18 cellular contexts compared by ENCODE assay signal in the genomic region with DNA sequence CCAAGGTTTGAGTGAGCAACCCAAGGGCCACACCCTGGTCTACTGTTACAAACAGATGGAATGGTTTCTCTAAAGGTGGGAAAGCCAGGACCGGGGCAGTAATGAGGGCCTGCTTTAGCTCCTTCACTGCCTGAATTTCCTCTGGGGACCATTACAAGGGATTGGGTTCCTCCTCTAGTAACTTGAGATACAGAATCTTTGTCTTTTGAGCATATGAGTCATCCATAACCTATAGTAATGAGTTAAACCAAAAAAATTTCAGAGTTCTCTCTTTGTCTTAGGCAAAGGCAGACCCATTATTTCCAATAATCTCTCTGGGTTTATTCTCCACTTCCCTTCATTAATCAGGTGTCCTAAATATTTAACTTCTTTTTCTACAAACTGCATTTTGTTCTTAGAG.
"Had no signal": no experiment of that assay in that cellular context is flagged by ENCODE, and none has a peak within 500 bp of the region (broad histone marks: within the 10 kb centered on the region; RNA-seq: fewer than 3 reads in every experiment).

No MANE protein-coding gene starts in this region.

- H3K36me3 Mint-ChIP-seq: activated naive CD8-positive, alpha-beta T cell treated with anti-CD3 and anti-CD28 coated beads, Interleukin-2, amount 10 ng/mL, durations not matched to agents 7 days and 5 days; stimulated activated memory B cell treated with anti-CD40 and anti-IgM and Interleukin-4, amounts not matched to agents 10 μg/mL and 1 μg/mL and 100 μg/mL, for 72 hours had no signal

- H3K79me2 ChIP-seq: parathyroid adenoma had no signal

- H3K9ac ChIP-seq: parathyroid adenoma had no signal

- ATAC-seq: natural killer cell; stimulated activated memory B cell treated with anti-CD40 and anti-IgM and Interleukin-4, amounts not matched to agents 10 μg/mL and 1 μg/mL and 100 μg/mL, for 72 hours had no signal

- H3K4me1 ChIP-seq: parathyroid adenoma had no signal

- H3K36me3 ChIP-seq: cardiac muscle cell, neutrophil, tibial nerve had no signal

- H3K9me3 ChIP-seq: neutrophil, tibial nerve had no signal

- H3K4me1 Mint-ChIP-seq: activated naive CD8-positive, alpha-beta T cell treated with anti-CD3 and anti-CD28 coated beads, Interleukin-2, amount 10 ng/mL, durations not matched to agents 7 days and 5 days; endodermal cell; natural killer cell; stimulated activated memory B cell treated with anti-CD40 and anti-IgM and Interleukin-4, amounts not matched to agents 10 μg/mL and 1 μg/mL and 100 μg/mL, for 72 hours had no signal

- H3K4me3 Mint-ChIP-seq: activated naive CD8-positive, alpha-beta T cell treated with anti-CD3 and anti-CD28 coated beads, Interleukin-2, amount 10 ng/mL, durations not matched to agents 7 days and 5 days; activated T-helper 1 cell treated with anti-CD3 and anti-CD28 coated beads, Interleukin-12 subunit alpha, Interleukin-12 subunit beta, Interleukin-2, Interleukin-4 antibody, amounts not matched to agents 30 ng/mL and 10 ng/mL and 1 ng/mL, durations not matched to agents 14 hours and 24 hours and 36 hours; endodermal cell; natural killer cell; stimulated activated memory B cell treated with anti-CD40 and anti-IgM and Interleukin-4, amounts not matched to agents 10 μg/mL and 1 μg/mL and 100 μg/mL, for 72 hours had no signal

- H3K27ac ChIP-seq: cardiac muscle cell, dorsolateral prefrontal cortex, neutrophil, parathyroid adenoma, tibial nerve had no signal

- H3K27ac Mint-ChIP-seq: activated naive CD8-positive, alpha-beta T cell treated with anti-CD3 and anti-CD28 coated beads, Interleukin-2, amount 10 ng/mL, durations not matched to agents 7 days and 5 days; activated T-helper 1 cell treated with anti-CD3 and anti-CD28 coated beads, Interleukin-12 subunit alpha, Interleukin-12 subunit beta, Interleukin-2, Interleukin-4 antibody, amounts not matched to agents 30 ng/mL and 10 ng/mL and 1 ng/mL, durations not matched to agents 14 hours and 24 hours and 36 hours; endodermal cell; natural killer cell; stimulated activated memory B cell treated with anti-CD40 and anti-IgM and Interleukin-4, amounts not matched to agents 10 μg/mL and 1 μg/mL and 100 μg/mL, for 72 hours had no signal

- H3K4me3 ChIP-seq: cardiac muscle cell, dorsolateral prefrontal cortex, tibial nerve had no signal

- H3K27me3 ChIP-seq: cardiac muscle cell, dorsolateral prefrontal cortex, neutrophil, tibial nerve had no signal

- H2AFZ ChIP-seq: parathyroid adenoma had no signal

- H3K27me3 Mint-ChIP-seq: activated naive CD8-positive, alpha-beta T cell treated with anti-CD3 and anti-CD28 coated beads, Interleukin-2, amount 10 ng/mL, durations not matched to agents 7 days and 5 days; stimulated activated memory B cell treated with anti-CD40 and anti-IgM and Interleukin-4, amounts not matched to agents 10 μg/mL and 1 μg/mL and 100 μg/mL, for 72 hours had no signal

- DNase-seq: activated CD4-positive, CD25-positive, alpha-beta regulatory T cell treated with anti-CD3 and anti-CD28 coated beads, Interleukin-2, amount 50 U/mL, for 72 hours; activated naive CD4-positive, alpha-beta T cell; activated naive CD8-positive, alpha-beta T cell treated with anti-CD3 and anti-CD28 coated beads, Interleukin-2, amount 10 ng/mL, durations not matched to agents 7 days and 5 days; anterior cingulate cortex; dorsolateral prefrontal cortex; endodermal cell; foreskin fibroblast; mesendoderm; natural killer cell; stimulated activated CD4-positive, alpha-beta T cell treated with anti-CD3 and anti-CD28 coated beads, Interleukin-12 subunit alpha, Interleukin-12 subunit beta, amount 100 ng/mL, for 4 hours; stimulated activated CD4-positive, alpha-beta T cell treated with anti-CD3 and anti-CD28 coated beads, Interleukin-2, amount 100 ng/mL, for 24 hours; T-helper 9 cell had no signal
